ENCODE assay signal across 7 cellular contexts in the genomic region with DNA sequence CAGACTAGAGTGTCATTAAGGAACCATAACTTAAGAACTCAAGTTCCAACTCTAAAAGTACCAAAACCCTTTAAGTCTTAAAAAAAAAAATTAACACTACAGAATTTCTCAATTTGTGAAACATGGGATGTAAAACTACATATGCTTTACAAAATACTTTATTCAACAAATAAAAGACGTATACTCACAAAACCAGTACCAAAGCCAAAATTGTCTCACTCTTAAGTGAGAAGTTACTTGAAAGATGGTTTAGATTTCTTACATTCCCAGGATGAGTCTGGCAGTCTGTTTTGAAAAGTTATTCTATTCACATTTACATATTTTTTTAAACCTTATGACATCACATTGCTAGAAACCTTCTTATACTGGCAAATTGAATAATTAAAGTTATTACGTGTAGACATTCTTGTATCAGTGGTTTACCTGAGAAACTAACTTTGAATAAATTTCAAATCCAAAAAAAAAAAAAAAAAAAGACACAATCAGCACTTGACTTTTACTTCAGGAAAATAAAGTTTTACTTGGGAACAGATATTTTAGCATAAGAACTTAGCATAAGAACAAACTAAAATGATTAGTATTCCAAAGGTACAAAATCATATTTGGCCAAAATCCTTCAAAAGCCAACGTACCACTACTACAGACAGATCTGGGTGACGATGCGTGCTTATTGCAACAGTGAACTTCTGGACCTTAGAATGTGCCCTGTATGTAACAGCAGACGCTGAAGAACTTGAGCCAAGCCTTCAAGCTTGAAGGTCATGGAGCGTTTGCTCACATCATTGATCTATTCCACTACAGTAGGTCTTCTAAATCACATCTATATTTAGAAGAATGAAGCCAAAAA. TPM values are rescaled to one million over a fixed set of nuclear protein-coding genes. Genes with fewer than 3 reads are reported as not detected.
DNase-seq lines count a peak whose midpoint lies in the region; ATAC-seq and TF ChIP-seq lines count a peak whose summit lies in the region.

No MANE protein-coding gene starts in this region.

- CTCF ChIA-PET in Panc1 (lab: Charles Lee) = no interaction called here

- H2AFZ ChIP-seq in GM23248 (no peak overlapping the region), neural cell (ENCODE audit: low read depth, low read length) (no peak overlapping the region)

- BruUV-seq in Panc1 (replicated peaks; lab: Mats Ljungman, UMichigan) = no TSS peak

- no peaks in the 10 kb centered on the region for H3K36me3 ChIP-seq in GM23248 (ENCODE audit: low read depth)
- no peaks in the 10 kb centered on the region for H3K36me3 ChIP-seq in Panc1 (ENCODE audit: control insufficient read depth, insufficient read depth, low read length)
- no peaks in the 10 kb centered on the region for H3K36me3 ChIP-seq in neural cell (ENCODE audit: insufficient read depth, low read length)

- H3F3A ChIP-seq in GM23248 (ENCODE audit: insufficient read depth) = 0 out of 2 replicates have a peak, but pooled peaks cover 12% of the 10 kb centered on the region
- H3F3A ChIP-seq in neural cell (ENCODE audit: insufficient read depth, low read length, poor library complexity, severe bottlenecking) = peaks cover 4% of the 10 kb centered on the region

- peak overlapping the region; percentile 81 for H3K4me3 ChIP-seq in GM23248
- H3K4me3 ChIP-seq in Panc1 (ENCODE audit: low read depth in 2 of 2, low read length in 2 of 2) = peak overlapping the region; percentile 92 to 97
- H3K4me3 ChIP-seq in neural cell (ENCODE audit: low read length) = peak overlapping the region; percentile 84

- TF ChIP-seq RAD21 in neural cell (conservative IDR thresholded peaks at IDR 0.05) = no peak

- H3K79me2 ChIP-seq in GM23248 (ENCODE audit: insufficient read depth) (peaks cover 70% of the 10 kb centered on the region), neural cell (replicated peaks; ENCODE audit: insufficient read depth, low read length) (peaks cover 64% of the 10 kb centered on the region)

- TF ChIP-seq EP300 in neural cell (conservative IDR thresholded peaks at IDR 0.05; ENCODE audit: poor library complexity, severe bottlenecking) = no peak

- H3K4me1 ChIP-seq in GM23248 (ENCODE audit: insufficient read depth) (peaks cover 16% of the 10 kb centered on the region), Panc1 (ENCODE audit: control insufficient read depth, insufficient read depth, low read length) (peaks cover 12% of the 10 kb centered on the region)

- in situ Hi-C loops in GM23248 (cut with MboI) = no loop called here
- in situ Hi-C loops in Panc1 (cut with HindIII; ENCODE audit: low pct_unique_long_range_greater_than_20kb, low sequenced_read_pairs) = no loop called here

- peak; percentile 80 for DNase-seq in GM23248
- no peak for DNase-seq in Panc1 (ENCODE audit: low read depth, low spot score)
- DNase-seq in epithelial cell of prostate (ENCODE audit: low read depth, low spot score) = no peak
- DNase-seq in activated gamma-delta T cell (lab: John Stamatoyannopoulos, UW) = no peak

- peak overlapping the region; percentile 35 for H3K27ac ChIP-seq in GM23248
- H3K27ac ChIP-seq in Panc1 (ENCODE audit: low read length) = peak overlapping the region; percentile 90
- peak overlapping the region; percentile 95 for H3K27ac ChIP-seq in epithelial cell of prostate
- H3K27ac ChIP-seq in neural cell (ENCODE audit: low read length) = no peak overlapping the region

- peaks cover 6% of the 10 kb centered on the region; the same call in 1 of the 2 replicates for H4K20me1 ChIP-seq in GM23248 (ENCODE audit: insufficient read depth)
- no peaks in the 10 kb centered on the region for H4K20me1 ChIP-seq in neural cell (ENCODE audit: insufficient read depth)

- H3K9me2 ChIP-seq in GM23248 (ENCODE audit: insufficient read depth) (no peaks in the 10 kb centered on the region), neural cell (ENCODE audit: insufficient read depth, low read length) (no peaks in the 10 kb centered on the region)

- peak overlapping the region; percentile 80 for H3K9ac ChIP-seq in GM23248
- H3K9ac ChIP-seq in neural cell (ENCODE audit: low read length) = peak overlapping the region; percentile 0

- POLR2A ChIA-PET in Panc1 (lab: Charles Lee) = no interaction called here

- no peaks in the 10 kb centered on the region for H3K27me3 ChIP-seq in GM23248 (replicated peaks; ENCODE audit: insufficient read depth)
- no peaks in the 10 kb centered on the region for H3K27me3 ChIP-seq in Panc1 (ENCODE audit: control insufficient read depth, insufficient read depth, low read length)
- no peaks in the 10 kb centered on the region for H3K27me3 ChIP-seq in neural cell (ENCODE audit: insufficient read depth, low read depth, low read length)

- intact Hi-C loops in Panc1 (cut with micrococcal nuclease; ENCODE audit: unreplicated experiment) = loop anchor here (5.0 kb wide), 2 partner anchors 78 to 122 kb away; no protein-coding TSS in a partner anchor

- no peaks in the 10 kb centered on the region for H3K9me3 ChIP-seq in GM23248 (ENCODE audit: low read depth)
- H3K9me3 ChIP-seq in Panc1 (ENCODE audit: control insufficient read depth, insufficient read depth, low read depth, low read length) = no peaks in the 10 kb centered on the region
- no peaks in the 10 kb centered on the region for H3K9me3 ChIP-seq in neural cell (ENCODE audit: low read length)

- ATAC-seq in Panc1 (no peak), GM21717 (IDR thresholded peaks at IDR 0.05; ENCODE audit: unreplicated experiment) (no peak), GM19452 (IDR thresholded peaks at IDR 0.05; ENCODE audit: unreplicated experiment) (no peak)

- H3K4me2 ChIP-seq in GM23248 (ENCODE audit: unreplicated experiment) (peak overlapping the region; percentile 99), neural cell (ENCODE audit: low read length) (peak overlapping the region; percentile 85)

- 1 to 3% methylated on average over 7 of the region's 7 CpGs for WGBS in GM23248 (ENCODE audit: low coverage in 1 of 2, low lambda C conversion rate in 2 of 2, missing lambda C conversion rate in 2 of 2), 2 experiments

- TF ChIP-seq CTCF in Panc1 (IDR thresholded peaks at IDR 0.05) (no peak), neural cell (IDR thresholded peaks at IDR 0.05; ENCODE audit: poor library complexity, severe bottlenecking) (no peak)

TF ChIP-seq in neural cell, 6 proteins besides CTCF, POLR2A, EP300 and RAD21:
- no peak for TF ChIP-seq TAF1 (IDR thresholded peaks at IDR 0.05; ENCODE audit: low read depth)
- no peak for TF ChIP-seq SMC3 (conservative IDR thresholded peaks at IDR 0.05; ENCODE audit: poor library complexity)
- TF ChIP-seq EZH2 (IDR thresholded peaks at IDR 0.05; ENCODE audit: borderline replicate concordance, insufficient read depth, low read length, poor library complexity, severe bottlenecking) = no peak
- no peak for TF ChIP-seq REST (IDR thresholded peaks at IDR 0.05; ENCODE audit: borderline replicate concordance)
- no peak for TF ChIP-seq MXI1 (conservative IDR thresholded peaks at IDR 0.05; ENCODE audit: poor library complexity, severe bottlenecking)
- no peak for TF ChIP-seq POLR2AphosphoS5 (IDR thresholded peaks at IDR 0.05)

RNA-seq across cellular contexts. Expression of gene CDC42BPA, which starts 2.6 kb away (rescaled TPM):
- total RNA-seq in GM23248 (2014; rRNA removed; shearing (Covaris generic)) = 37.9 and 39.1 TPM in 2 replicates
- 23.9 and 28.6 TPM in 2 replicates for polyA plus RNA-seq in GM23248 (2016; fragmentation: Nextera tagmentation; extraction: Ambion mirVana)
- 32.8 TPM for total RNA-seq in Panc1 (2021; ENCODE audit: unreplicated experiment)
- 14.1 TPM for polyA plus RNA-seq in Panc1 (2012; ENCODE audit: insufficient read length)
- polyA plus RNA-seq in neural cell = 22.9 and 26.8 TPM in 2 replicates
- polyA minus RNA-seq in neural cell = 159 and 180 TPM in 2 replicates
